ENCODE assay signal across 12 cellular contexts in the genomic region with DNA sequence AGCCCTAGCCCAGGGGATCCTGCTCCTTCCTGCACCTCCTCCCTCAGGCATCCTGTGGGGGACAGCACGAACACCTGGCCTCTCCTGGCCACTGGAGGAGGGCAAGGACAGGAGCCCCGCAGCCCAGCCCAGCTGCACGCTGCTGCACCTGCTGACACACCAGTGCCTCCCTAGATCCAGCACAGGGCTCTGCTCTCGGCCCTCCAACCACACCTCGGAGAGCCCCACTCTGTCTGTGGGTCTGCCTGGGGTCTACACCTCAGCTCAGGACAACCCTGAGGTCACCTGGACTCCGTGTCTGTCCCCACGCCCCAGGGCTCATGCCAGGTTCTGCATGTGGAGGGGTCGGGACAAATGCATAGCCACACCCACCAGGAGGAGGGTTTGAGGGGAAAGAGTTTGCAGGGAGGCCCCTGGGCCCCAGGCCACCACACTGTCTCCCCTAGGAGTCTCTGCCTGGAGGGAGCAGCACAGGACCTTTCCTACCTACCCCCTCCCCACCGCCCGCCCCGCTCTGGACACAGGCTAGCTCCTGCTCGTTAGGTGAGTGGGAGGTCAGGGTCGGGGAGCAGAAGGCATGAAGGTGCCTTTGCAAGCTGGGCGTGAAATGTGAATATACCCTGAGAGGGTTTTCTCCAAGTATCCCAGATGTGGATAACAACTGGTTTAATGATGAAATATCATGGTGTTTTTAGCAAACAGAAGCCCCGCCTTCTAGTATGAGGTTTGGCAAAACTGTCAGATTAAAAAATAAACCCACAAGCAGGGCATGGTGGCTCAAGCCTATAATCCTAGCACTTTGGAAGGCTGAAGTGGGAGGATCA. TPM values are rescaled to one million over a fixed set of nuclear protein-coding genes. Genes with fewer than 3 reads are reported as not detected.
DNase-seq lines count a peak whose midpoint lies in the region; ATAC-seq lines count a peak whose summit lies in the region.
"Had no signal": no experiment of that assay in that cellular context is flagged by ENCODE, and none has a peak within 500 bp of the region (broad histone marks: within the 10 kb centered on the region; RNA-seq: fewer than 3 reads in every experiment).

No MANE protein-coding gene starts in this region.

- H3K36me3 Mint-ChIP-seq in activated T-cell treated with anti-CD3 and anti-CD28 coated beads, Interleukin-2, amount 50 U/mL, for 4 hours (ENCODE audit: insufficient read depth): no peaks in the 10 kb centered on the region
- no peaks in the 10 kb centered on the region for H3K36me3 Mint-ChIP-seq in activated T-cell treated with anti-CD3 and anti-CD28 coated beads, Interleukin-2, amount 50 U/mL, for 24 hours (ENCODE audit: low read depth)
- H3K36me3 Mint-ChIP-seq in stimulated activated memory B cell treated with anti-CD40 and anti-IgM and Interleukin-4, amounts not matched to agents 10 μg/mL and 1 μg/mL and 100 μg/mL, for 72 hours: no peaks in the 10 kb centered on the region
- H3K36me3 Mint-ChIP-seq: brain; CD4-positive, alpha-beta memory T cell; naive thymus-derived CD8-positive, alpha-beta T cell had no signal

- peaks cover 6% of the 10 kb centered on the region for H3K4me1 Mint-ChIP-seq in activated T-cell treated with anti-CD3 and anti-CD28 coated beads, Interleukin-2, amount 50 U/mL, for 4 hours (ENCODE audit: low read depth)
- peaks cover 3% of the 10 kb centered on the region for H3K4me1 Mint-ChIP-seq in activated T-cell treated with anti-CD3 and anti-CD28 coated beads, Interleukin-2, amount 50 U/mL, for 24 hours (ENCODE audit: low read depth)
- peaks cover 38% of the 10 kb centered on the region for H3K4me1 Mint-ChIP-seq in stimulated activated memory B cell treated with anti-CD40 and anti-IgM and Interleukin-4, amounts not matched to agents 10 μg/mL and 1 μg/mL and 100 μg/mL, for 72 hours

- H3K27me3 Mint-ChIP-seq in activated T-cell treated with anti-CD3 and anti-CD28 coated beads, Interleukin-2, amount 50 U/mL, for 4 hours (ENCODE audit: low read depth): no peaks in the 10 kb centered on the region
- H3K27me3 Mint-ChIP-seq in activated T-cell treated with anti-CD3 and anti-CD28 coated beads, Interleukin-2, amount 50 U/mL, for 24 hours: no peaks in the 10 kb centered on the region
- H3K27me3 Mint-ChIP-seq in stimulated activated memory B cell treated with anti-CD40 and anti-IgM and Interleukin-4, amounts not matched to agents 10 μg/mL and 1 μg/mL and 100 μg/mL, for 72 hours: no peaks in the 10 kb centered on the region
- H3K27me3 Mint-ChIP-seq: CD4-positive, alpha-beta memory T cell; naive thymus-derived CD8-positive, alpha-beta T cell had no signal

- peak; percentile 13 to 17 for ATAC-seq in activated T-cell treated with anti-CD3 and anti-CD28 coated beads, Interleukin-2, amount 50 U/mL, for 4 hours
- ATAC-seq in stimulated activated memory B cell treated with anti-CD40 and anti-IgM and Interleukin-4, amounts not matched to agents 10 μg/mL and 1 μg/mL and 100 μg/mL, for 72 hours: no peak
- ATAC-seq: naive thymus-derived CD8-positive, alpha-beta T cell had no signal

- H3K4me3 Mint-ChIP-seq in activated T-cell treated with anti-CD3 and anti-CD28 coated beads, Interleukin-2, amount 50 U/mL, for 4 hours: no peak overlapping the region
- H3K4me3 Mint-ChIP-seq in activated T-cell treated with anti-CD3 and anti-CD28 coated beads, Interleukin-2, amount 50 U/mL, for 24 hours: no peak overlapping the region
- H3K4me3 Mint-ChIP-seq in stimulated activated memory B cell treated with anti-CD40 and anti-IgM and Interleukin-4, amounts not matched to agents 10 μg/mL and 1 μg/mL and 100 μg/mL, for 72 hours: no peak overlapping the region

- H3K9me3 Mint-ChIP-seq in activated T-cell treated with anti-CD3 and anti-CD28 coated beads, Interleukin-2, amount 50 U/mL, for 4 hours: peaks cover 7% of the 10 kb centered on the region
- peaks cover 5% of the 10 kb centered on the region for H3K9me3 Mint-ChIP-seq in activated T-cell treated with anti-CD3 and anti-CD28 coated beads, Interleukin-2, amount 50 U/mL, for 24 hours
- H3K9me3 Mint-ChIP-seq in stimulated activated memory B cell treated with anti-CD40 and anti-IgM and Interleukin-4, amounts not matched to agents 10 μg/mL and 1 μg/mL and 100 μg/mL, for 72 hours: peaks cover 8% of the 10 kb centered on the region

- no peak overlapping the region for H3K27ac Mint-ChIP-seq in activated T-cell treated with anti-CD3 and anti-CD28 coated beads, Interleukin-2, amount 50 U/mL, for 24 hours
- peak overlapping the region; percentile 25 for H3K27ac Mint-ChIP-seq in stimulated activated memory B cell treated with anti-CD40 and anti-IgM and Interleukin-4, amounts not matched to agents 10 μg/mL and 1 μg/mL and 100 μg/mL, for 72 hours
- H3K27ac Mint-ChIP-seq: brain had no signal

- no peak for DNase-seq in activated T-cell treated with anti-CD3 and anti-CD28 coated beads, Interleukin-2, amount 50 U/mL, for 4 hours
- DNase-seq in activated T-cell treated with anti-CD3 and anti-CD28 coated beads, Interleukin-2, amount 50 U/mL, for 24 hours: no peak
- peak; percentile 71 for DNase-seq in NCI-H345 (lab: John Stamatoyannopoulos, UW)
- peak; percentile 43 for DNase-seq in fibroblast of the conjunctiva (ENCODE audit: low read depth)
- DNase-seq in GM19240 (ENCODE audit: insufficient read length, low spot score): no peak
- no peak for DNase-seq in SW 1271 (lab: John Stamatoyannopoulos, UW)
- no peak for DNase-seq in NCI-H187 (lab: John Stamatoyannopoulos, UW)
- DNase-seq: GOT3 had no signal

RNA-seq across cellular contexts. Expression of a gene that starts 7.2 kb away (rescaled TPM):
- 1 to 10 TPM; 3.3 to 4.3 (median 4.1) TPM for total RNA-seq in activated T-cell treated with anti-CD3 and anti-CD28 coated beads, Interleukin-2, amount 50 U/mL, for 4 hours

RNA-seq across cellular contexts. Expression of a gene that starts 57.9 kb away (rescaled TPM):
- total RNA-seq in activated T-cell treated with anti-CD3 and anti-CD28 coated beads, Interleukin-2, amount 50 U/mL, for 4 hours: 1 to 10 TPM in 2 of 3 donors, under 1 TPM in 1; 0.89 to 2.0 (median 1.1) TPM

Comparison
In these comparisons a context has a peak if more than half of its experiments do, and no peak if none do; other contexts are left out.
1. DNase-seq: peak in NCI-H345 (single experiment) and fibroblast of the conjunctiva (single experiment); none in activated T-cell treated with anti-CD3 and anti-CD28 coated beads, Interleukin-2, amount 50 U/mL, for 4 hours (single experiment), activated T-cell treated with anti-CD3 and anti-CD28 coated beads, Interleukin-2, amount 50 U/mL, for 24 hours (single experiment), GM19240 (single experiment), SW 1271 (0 of 2) and NCI-H187 (0 of 2).